ENCODE assay signal across 8 cellular contexts in the genomic region with DNA sequence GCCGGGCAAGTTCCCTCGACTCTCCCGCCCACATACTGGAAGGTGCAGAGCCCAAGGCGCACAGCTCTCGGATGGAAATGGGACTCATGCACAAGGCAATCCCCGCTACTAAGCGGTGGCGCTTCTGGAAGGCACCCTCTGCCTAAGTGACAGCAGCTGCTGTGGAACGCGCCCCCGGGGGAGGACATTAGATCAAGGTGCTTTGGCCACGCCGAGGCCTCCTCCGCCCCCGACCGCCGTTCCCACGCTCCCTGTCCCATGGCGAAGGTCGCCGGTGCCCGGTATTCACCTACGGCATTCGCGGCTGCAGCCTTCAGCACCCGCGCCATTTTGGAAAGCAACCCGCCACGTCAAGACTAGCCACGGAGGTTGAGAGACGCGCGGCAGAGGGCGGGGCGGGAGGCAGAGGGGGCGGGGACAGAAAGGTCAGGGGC. TPM values are rescaled to one million over a fixed set of nuclear protein-coding genes. Genes with fewer than 3 reads are reported as not detected.
DNase-seq lines count a peak whose midpoint lies in the region; ATAC-seq and TF ChIP-seq lines count a peak whose summit lies in the region.

MCEE (minus strand) TSS at position 339 of the 434 bp plus-strand sequence; CDS start at position 329, 10 bp downstream.

- under 1% methylated on average over 36 of the region's 36 CpGs for WGBS in urinary bladder

- no peak for TF ChIP-seq RAD21 in HCT116 (IDR thresholded peaks at IDR 0.05; ENCODE audit: low read depth)

- peak within 1 kb of the TSS; percentile 78 for H2AFZ ChIP-seq in HCT116 (ENCODE audit: low read depth, low read length, poor library complexity, severe bottlenecking)
- H2AFZ ChIP-seq in MM.1S (ENCODE audit: low read length): peak within 1 kb of the TSS; percentile 86

- CTCF ChIA-PET in HCT116 (lab: Charles Lee): interaction anchor here (0.6 kb wide), 1 partner anchor 29 kb away, joined by 3 read pairs; no protein-coding TSS in a partner anchor

- H3K4me2 ChIP-seq in HCT116 (ENCODE audit: low read length): peak within 1 kb of the TSS; percentile 75
- peak within 1 kb of the TSS; percentile 97 for H3K4me2 ChIP-seq in MM.1S (ENCODE audit: low read depth, low read length)

- TF ChIP-seq CTCF in GM06990 (IDR thresholded peaks at IDR 0.05; ENCODE audit: insufficient read depth, low read length, poor library complexity, severe bottlenecking) (no peak), HCT116 (IDR thresholded peaks at IDR 0.05 in 2 of 3, conservative IDR thresholded peaks at IDR 0.05 in 1 of 3; ENCODE audit: borderline replicate concordance in 1 of 3, insufficient read depth in 1 of 3, low read depth in 2 of 3, low read length in 2 of 3) (no peak), MM.1S (IDR thresholded peaks at IDR 0.05; ENCODE audit: low read length) (no peak)

- DNase-seq in GM06990 (ENCODE audit: extremely low read depth, insufficient read length) (peak; percentile 90), HCT116 (ENCODE audit: low read depth, low spot score) (peak; percentile 62), MM.1S (peak; percentile 87), SK-N-DZ (ENCODE audit: low spot score) (peak; percentile 83), Right ventricle myocardium superior (peak; percentile 94), posterior vena cava (ENCODE audit: low spot score) (peak; percentile 97)
- peak; percentile 86 for DNase-seq in activated naive CD4-positive, alpha-beta T cell treated with anti-CD3 and anti-CD28 coated beads, Interleukin-2, amount 50 U/mL, for 16 hours

- peaks cover 3% of the 10 kb centered on the region for H3K36me3 ChIP-seq in GM06990 (ENCODE audit: control insufficient read depth, insufficient read depth, low read length)
- H3K36me3 ChIP-seq in HCT116 (ENCODE audit: control insufficient read depth in 1 of 2, insufficient read depth in 2 of 2, low read length in 2 of 2): peaks cover 15 to 19% of the 10 kb centered on the region in 2 experiments
- no peaks in the 10 kb centered on the region; the same call in 1 of the 2 replicates for H3K36me3 ChIP-seq in MM.1S (replicated peaks; ENCODE audit: insufficient read depth, low read length)
- no peaks in the 10 kb centered on the region for H3K36me3 ChIP-seq in urinary bladder (ENCODE audit: insufficient read depth)

- RAD21 ChIA-PET in HCT116 (lab: Charles Lee; ENCODE audit: low non-redundant PET in 1 of 2, low total read pairs in 2 of 2, uncharacterized antibody in 2 of 2, unreplicated experiment in 2 of 2): no interaction called here

- no peak for TF ChIP-seq POLR2A in HCT116 (IDR thresholded peaks at IDR 0.05; ENCODE audit: borderline replicate concordance, extremely low read depth, insufficient read depth, insufficient read length)

- H4K20me1 ChIP-seq in HCT116 (ENCODE audit: insufficient read depth) (no peaks in the 10 kb centered on the region; the same call in 1 of the 2 replicates), MM.1S (ENCODE audit: insufficient read depth, low read length) (peaks cover 4% of the 10 kb centered on the region; the same call in 1 of the 2 replicates)

- H3K4me1 ChIP-seq in HCT116 (ENCODE audit: control insufficient read depth in 1 of 2, insufficient read depth in 2 of 2, low read length in 2 of 2): peaks cover 0 to 21% of the 10 kb centered on the region in 2 experiments; a peak in 2 of 4 replicates
- H3K4me1 ChIP-seq in MM.1S (ENCODE audit: low read length): peaks cover 6% of the 10 kb centered on the region
- no peaks in the 10 kb centered on the region for H3K4me1 ChIP-seq in urinary bladder (ENCODE audit: insufficient read depth)

- H3K9me2 ChIP-seq in HCT116 (ENCODE audit: insufficient read depth) (no peaks in the 10 kb centered on the region), MM.1S (replicated peaks; ENCODE audit: insufficient read depth, low read length) (no peaks in the 10 kb centered on the region)

- no peaks in the 10 kb centered on the region for H3F3A ChIP-seq in MM.1S (ENCODE audit: insufficient read depth, low read length)

- peak within 1 kb of the TSS; percentile 88 for H3K4me3 ChIP-seq in GM06990 (replicated peaks; ENCODE audit: low read depth, low read length)
- H3K4me3 ChIP-seq in HCT116 (replicated peaks in 1 of 2; ENCODE audit: low read depth in 1 of 2, low read length in 2 of 2): peak within 1 kb of the TSS; percentile 83 to 97
- peak within 1 kb of the TSS; percentile 89 for H3K4me3 ChIP-seq in MM.1S (ENCODE audit: low read length)
- H3K4me3 ChIP-seq in urinary bladder (ENCODE audit: low read depth, low read length): peak within 1 kb of the TSS; percentile 63

- peak within 1 kb of the TSS; percentile 81 for H3K9ac ChIP-seq in HCT116 (ENCODE audit: low read length)
- peak within 1 kb of the TSS; percentile 93 for H3K9ac ChIP-seq in MM.1S (ENCODE audit: low read length)

- H3K27me3 ChIP-seq in GM06990 (replicated peaks; ENCODE audit: control insufficient read depth, insufficient read depth, low read length): no peaks in the 10 kb centered on the region
- no peaks in the 10 kb centered on the region for H3K27me3 ChIP-seq in HCT116 (ENCODE audit: insufficient read depth, low read length)
- no peaks in the 10 kb centered on the region for H3K27me3 ChIP-seq in MM.1S (replicated peaks; ENCODE audit: insufficient read depth, low read length)

- peak within 1 kb of the TSS; percentile 72 for H3K27ac ChIP-seq in HCT116 (ENCODE audit: low read depth, low read length)
- peak within 1 kb of the TSS; percentile 73 for H3K27ac ChIP-seq in MM.1S (ENCODE audit: low read length)
- peak within 1 kb of the TSS; percentile 92 for H3K27ac ChIP-seq in urinary bladder (ENCODE audit: low read depth)

- peaks cover 57% of the 10 kb centered on the region for H3K79me2 ChIP-seq in HCT116 (ENCODE audit: insufficient read depth, low read length)
- H3K79me2 ChIP-seq in MM.1S (ENCODE audit: low read length): peaks cover 79% of the 10 kb centered on the region

- POLR2A ChIA-PET in HCT116 (lab: Charles Lee): no interaction called here

- ATAC-seq in HCT116 (peak; percentile 89), Right ventricle myocardium superior (ENCODE audit: poor library complexity) (peak; percentile 98)

- H3K9me3 ChIP-seq in HCT116 (ENCODE audit: control insufficient read depth in 1 of 2, insufficient read depth in 1 of 2, low read depth in 1 of 2, low read length in 2 of 2) (no peaks in the 10 kb centered on the region), MM.1S (replicated peaks; ENCODE audit: insufficient read depth, low read length) (no peaks in the 10 kb centered on the region)

- no TSS peak for BruUV-seq in HCT116 (replicated peaks; lab: Mats Ljungman, UMichigan)

- intact Hi-C loops in HCT116 (cut with micrococcal nuclease) (loop anchor here (10.0 kb wide), 1 partner anchor 225 kb away; no protein-coding TSS in a partner anchor), Right ventricle myocardium superior (cut with DNase I) (no loop called here), posterior vena cava (cut with DNase I) (no loop called here)

TF ChIP-seq in HCT116, 20 proteins besides CTCF, POLR2A, EP300 and RAD21 (continues in another document):
- TF ChIP-seq EGR1 (IDR thresholded peaks at IDR 0.05; ENCODE audit: low read depth) (peak; percentile 70), SP1 (IDR thresholded peaks at IDR 0.05; ENCODE audit: low read depth) (peak; percentile 6; the same call in 1 of the 2 replicates), YY1 (IDR thresholded peaks at IDR 0.05; ENCODE audit: extremely low read depth, insufficient replicate concordance, low read depth, low read length) (peak; percentile 95), REST (IDR thresholded peaks at IDR 0.05; ENCODE audit: low read depth) (peak; percentile 40; the same call in 1 of the 2 replicates), TCF7L2 (IDR thresholded peaks at IDR 0.05; ENCODE audit: borderline replicate concordance, extremely low read depth, insufficient read depth, insufficient read length) (no peak), SIN3A (IDR thresholded peaks at IDR 0.05; ENCODE audit: low read depth) (peak; percentile 91)
- TF ChIP-seq, protein P1, sequence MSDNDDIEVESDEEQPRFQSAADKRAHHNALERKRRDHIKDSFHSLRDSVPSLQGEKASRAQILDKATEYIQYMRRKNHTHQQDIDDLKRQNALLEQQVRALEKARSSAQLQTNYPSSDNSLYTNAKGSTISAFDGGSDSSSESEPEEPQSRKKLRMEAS (IDR thresholded peaks at IDR 0.05): peak; percentile 35; the same call in 1 of the 2 replicates

RNA-seq across cellular contexts. Expression of gene MCEE, which starts in this region (rescaled TPM):
- 9.0 TPM for total RNA-seq in HCT116 (2021; ENCODE audit: unreplicated experiment)
- 4.2 and 4.5 TPM in 2 replicates for polyA plus RNA-seq in HCT116 (2012)
- polyA plus RNA-seq in SK-N-DZ (2014; cell fraction: cytosol; rRNA removed): 17.0 and 20.7 TPM in 2 replicates
- 24.5 and 29.6 TPM in 2 replicates for polyA plus RNA-seq in SK-N-DZ (2014; cell fraction: nucleus; rRNA removed)
- total RNA-seq in Right ventricle myocardium superior: 38.3 TPM
- total RNA-seq in posterior vena cava: 10 to 100 TPM; 21.3 to 22.6 TPM
- total RNA-seq in urinary bladder: 56.2 TPM
- polyA plus RNA-seq in urinary bladder: 20.9 TPM

Comparison
In these comparisons a context has a peak if more than half of its experiments do, and no peak if none do; other contexts are left out.
1. Peak in every context shown above with its lines: DNase-seq, ATAC-seq, H3K4me3 ChIP-seq and H3K27ac ChIP-seq.